In the genomic region with DNA sequence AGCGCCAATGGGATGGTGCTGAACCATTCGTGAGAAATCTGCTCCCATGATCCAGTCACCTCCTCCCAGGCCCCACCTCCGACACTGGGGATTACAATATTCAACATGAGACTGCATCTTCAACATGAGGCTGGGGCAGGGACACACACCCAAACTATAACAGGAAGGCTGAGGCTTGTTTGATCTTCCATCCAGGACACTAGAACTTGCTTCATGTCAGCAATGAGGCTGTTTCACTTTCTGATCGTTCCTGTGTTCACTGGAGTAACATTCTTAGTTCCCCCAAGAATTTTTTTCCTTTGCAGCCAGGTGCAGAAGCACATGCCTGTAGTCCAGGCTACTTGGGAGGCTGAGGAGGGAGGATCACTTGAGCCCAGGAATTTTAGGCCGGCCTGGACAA, we compare ENCODE assay signal across 30 cellular contexts. TPM values are rescaled to one million over a fixed set of nuclear protein-coding genes. Genes with fewer than 3 reads are reported as not detected.
"Had no signal": no experiment of that assay in that cellular context is flagged by ENCODE, and none has a peak within 500 bp of the region (broad histone marks: within the 10 kb centered on the region; RNA-seq: fewer than 3 reads in every experiment).

No MANE protein-coding gene starts in this region.

- H3K9me3 ChIP-seq: left lung, lower lobe of right lung, pancreas, right atrium auricular region, testis, thyroid gland, upper lobe of left lung, vagina had no signal

- H3K36me3 Mint-ChIP-seq: naive thymus-derived CD8-positive, alpha-beta T cell; stimulated activated naive B cell treated with anti-CD40 and anti-IgM and Interleukin-4, amounts not matched to agents 10 μg/mL and 1 μg/mL and 100 μg/mL, for 72 hours had no signal

- H3K27me3 Mint-ChIP-seq: stimulated activated naive B cell treated with anti-CD40 and anti-IgM and Interleukin-4, amounts not matched to agents 10 μg/mL and 1 μg/mL and 100 μg/mL, for 72 hours had no signal

- DNase-seq: hippocampal formation; kidney; left colon; left lung; lower lobe of right lung; mammary epithelial cell; mesenchymal stem cell; naive thymus-derived CD8-positive, alpha-beta T cell; nucleus accumbens; pancreas; posterior cingulate gyrus; psoas muscle; stimulated activated CD4-positive, alpha-beta T cell treated with anti-CD3 and anti-CD28 coated beads, Interleukin-12 subunit alpha, Interleukin-12 subunit beta, amount 100 ng/mL, for 4 hours; stimulated activated CD4-positive, alpha-beta T cell treated with anti-CD3 and anti-CD28 coated beads, Interleukin-15, amount 100 ng/mL, for 24 hours; stimulated activated CD4-positive, alpha-beta T cell treated with anti-CD3 and anti-CD28 coated beads, Interleukin-2, amount 100 ng/mL, for 24 hours; stimulated activated CD4-positive, alpha-beta T cell treated with anti-CD3 and anti-CD28 coated beads, Interleukin-4, amount 100 ng/mL, for 1 hour; stimulated activated naive B cell treated with anti-CD40 and anti-IgM and Interleukin-4, amounts not matched to agents 10 μg/mL and 1 μg/mL and 100 μg/mL, for 72 hours; stimulated activated naive CD8-positive, alpha-beta T cell treated with anti-CD3 and anti-CD28 coated beads, Interleukin-15, Interleukin-2, amounts not matched to agents 100 U/mL and 50 U/mL, for 24 hours; stomach; testis; thyroid gland; transverse colon; upper lobe of left lung had no signal

- H3K36me3 ChIP-seq: left lung, lower lobe of right lung, pancreas, right atrium auricular region, stomach, thyroid gland, transverse colon, upper lobe of left lung, vagina had no signal

- H3K4me3 ChIP-seq: left lung, lower lobe of right lung, pancreas, psoas muscle, right atrium auricular region, skin epidermis, stomach, testis, thyroid gland, transverse colon, upper lobe of left lung, vagina had no signal

- H3K9me3 Mint-ChIP-seq: nephron; stimulated activated naive B cell treated with anti-CD40 and anti-IgM and Interleukin-4, amounts not matched to agents 10 μg/mL and 1 μg/mL and 100 μg/mL, for 72 hours had no signal

- H3K27ac Mint-ChIP-seq: naive thymus-derived CD8-positive, alpha-beta T cell; nephron; stimulated activated naive B cell treated with anti-CD40 and anti-IgM and Interleukin-4, amounts not matched to agents 10 μg/mL and 1 μg/mL and 100 μg/mL, for 72 hours had no signal

- H3K4me3 Mint-ChIP-seq: naive thymus-derived CD8-positive, alpha-beta T cell; nephron; neural crest cell; stimulated activated naive B cell treated with anti-CD40 and anti-IgM and Interleukin-4, amounts not matched to agents 10 μg/mL and 1 μg/mL and 100 μg/mL, for 72 hours had no signal

- H3K4me1 ChIP-seq: left lung, lower lobe of right lung, pancreas, psoas muscle, right atrium auricular region, stomach, testis, thyroid gland, transverse colon, upper lobe of left lung, vagina had no signal

- H3K27me3 ChIP-seq: left lung, pancreas, right atrium auricular region, stomach, testis, thyroid gland, transverse colon, upper lobe of left lung, vagina had no signal

- H3K27ac ChIP-seq: left lung, lower lobe of right lung, pancreas, psoas muscle, right atrium auricular region, skin epidermis, stomach, testis, thyroid gland, transverse colon, upper lobe of left lung, vagina had no signal

- H3K4me1 Mint-ChIP-seq: naive thymus-derived CD8-positive, alpha-beta T cell; neural crest cell; stimulated activated naive B cell treated with anti-CD40 and anti-IgM and Interleukin-4, amounts not matched to agents 10 μg/mL and 1 μg/mL and 100 μg/mL, for 72 hours had no signal

RNA-seq across cellular contexts. Expression of a gene that starts 30.8 kb away (rescaled TPM):
- total RNA-seq: naive thymus-derived CD8-positive, alpha-beta T cell; sciatic nerve; thyroid gland; vagina had no signal
- polyA plus RNA-seq: liver; mammary epithelial cell; naive thymus-derived CD8-positive, alpha-beta T cell had no signal
